ENCODE assay signal across 1 cellular context in genomic region chr2:30312916-30313315, GRCh38.
TF ChIP-seq lines count a peak whose summit lies in the region.

No MANE protein-coding gene starts in this region.

TF ChIP-seq in GM12878, 131 proteins besides CTCF, POLR2A, EP300 and RAD21 (continued from another document):
- TF ChIP-seq ZBTB40 (IDR thresholded peaks at IDR 0.05; ENCODE audit: borderline replicate concordance) (no peak), GABPA (IDR thresholded peaks at IDR 0.05; ENCODE audit: low read depth) (no peak), EED (IDR thresholded peaks at IDR 0.05; ENCODE audit: low read depth) (0 out of 2 replicates have a peak, but pooled peaks have one; percentile 44)
